In genomic region chr1:244210884-244211558, GRCh38 we compare ENCODE assay signal across 10 cellular contexts.
DNase-seq lines count a peak whose midpoint lies in the region.
"Had no signal": no experiment of that assay in that cellular context is flagged by ENCODE, and none has a peak within 500 bp of the region (broad histone marks: within the 10 kb centered on the region; RNA-seq: fewer than 3 reads in every experiment).

No MANE protein-coding gene starts in this region.

- H3K27ac ChIP-seq in urinary bladder (ENCODE audit: low read depth): peak overlapping the region; percentile 38
- H3K27ac ChIP-seq: HL-60 had no signal

- DNase-seq in stimulated activated CD4-positive, alpha-beta T cell treated with anti-CD3 and anti-CD28 coated beads, Interleukin-15, amount 100 ng/mL, for 24 hours: peak; percentile 6
- DNase-seq in stimulated activated CD4-positive, alpha-beta T cell treated with anti-CD3 and anti-CD28 coated beads, Interleukin-2, amount 100 ng/mL, for 24 hours: no peak
- DNase-seq in RKO (ENCODE audit: low spot score): peak; percentile 5
- peak; percentile 83 for DNase-seq in iPS-NIHi11 (ENCODE audit: low spot score)
- no peak for DNase-seq in activated T-cell treated with anti-CD3 and anti-CD28 coated beads for 4 hours
- DNase-seq in middle frontal gyrus (ENCODE audit: extremely low spot score, low spot score): no peak
- no peak for DNase-seq in NCI-H524 treated with DMSO at 0.1 percent for 48 hours (lab: John Stamatoyannopoulos, UW)
- DNase-seq: cerebellar nuclear complex had no signal

- no peaks in the 10 kb centered on the region for H3K36me3 ChIP-seq in urinary bladder (ENCODE audit: insufficient read depth)

- no peaks in the 10 kb centered on the region for H3K4me1 ChIP-seq in urinary bladder (ENCODE audit: insufficient read depth)

- WGBS in urinary bladder: 88% methylated on average over 28 of the region's 28 CpGs

- H3K4me3 ChIP-seq in urinary bladder (ENCODE audit: low read depth, low read length): no peak overlapping the region

Comparison
In these comparisons a context has a peak if more than half of its experiments do, and no peak if none do; other contexts are left out.
1. DNase-seq: peak in stimulated activated CD4-positive, alpha-beta T cell treated with anti-CD3 and anti-CD28 coated beads, Interleukin-15, amount 100 ng/mL, for 24 hours (single experiment), RKO (single experiment) and iPS-NIHi11 (single experiment); none in stimulated activated CD4-positive, alpha-beta T cell treated with anti-CD3 and anti-CD28 coated beads, Interleukin-2, amount 100 ng/mL, for 24 hours (0 of 2), activated T-cell treated with anti-CD3 and anti-CD28 coated beads for 4 hours (single experiment), middle frontal gyrus (single experiment) and NCI-H524 treated with DMSO at 0.1 percent for 48 hours (single experiment).